Comparison of ENCODE assay signal across 13 cellular contexts in genomic region chr7:55053651-55054226, GRCh38. TPM values are rescaled to one million over a fixed set of nuclear protein-coding genes. Genes with fewer than 3 reads are reported as not detected.
DNase-seq lines count a peak whose midpoint lies in the region; TF ChIP-seq lines count a peak whose summit lies in the region.
"Had no signal": no experiment of that assay in that cellular context is flagged by ENCODE, and none has a peak within 500 bp of the region (broad histone marks: within the 10 kb centered on the region; RNA-seq: fewer than 3 reads in every experiment).

No MANE protein-coding gene starts in this region.

- H3K4me3 ChIP-seq in Caco-2 (ENCODE audit: low read depth, low read length) (no peak overlapping the region), ascending aorta (no peak overlapping the region), hepatocyte (no peak overlapping the region), skeletal muscle satellite cell (ENCODE audit: low read length) (no peak overlapping the region)

- H4K20me1 ChIP-seq in hepatocyte (ENCODE audit: insufficient read depth, poor library complexity, severe bottlenecking) = no peaks in the 10 kb centered on the region

- CTCF ChIA-PET in Caco-2 (lab: Charles Lee) = interaction anchor here (1.1 kb wide), 1 partner anchor 202 kb away, joined by 3 read pairs; no protein-coding TSS in a partner anchor

- H3K36me3 ChIP-seq in Caco-2 (ENCODE audit: control insufficient read depth, insufficient read depth, low read length) = no peaks in the 10 kb centered on the region; the same call in 1 of the 2 replicates
- no peaks in the 10 kb centered on the region for H3K36me3 ChIP-seq in ascending aorta
- H3K36me3 ChIP-seq in hepatocyte (replicated peaks; ENCODE audit: insufficient read depth, low read depth) = no peaks in the 10 kb centered on the region
- peaks cover 16% of the 10 kb centered on the region for H3K36me3 ChIP-seq in skeletal muscle satellite cell (ENCODE audit: insufficient read depth, low read length)

- no peaks in the 10 kb centered on the region for H3K9me2 ChIP-seq in hepatocyte (replicated peaks; ENCODE audit: insufficient read depth)

- peak overlapping the region; percentile 75 for H3K9ac ChIP-seq in skeletal muscle satellite cell (ENCODE audit: low read depth, low read length)

- peaks cover 20% of the 10 kb centered on the region for H3K4me1 Mint-ChIP-seq in Caco-2 (ENCODE audit: low read depth, unreplicated experiment)
- peaks cover 50% of the 10 kb centered on the region for H3K4me1 Mint-ChIP-seq in chondrocyte (ENCODE audit: low read depth)

- TF ChIP-seq CTCF in Caco-2 (IDR thresholded peaks at IDR 0.05; ENCODE audit: insufficient read depth in 1 of 2, low read depth in 1 of 2, low read length in 1 of 2, severe bottlenecking in 1 of 2, unreplicated experiment in 1 of 2) = no peak
- TF ChIP-seq CTCF in ascending aorta (IDR thresholded peaks at IDR 0.05) = no peak
- TF ChIP-seq CTCF in hepatocyte (IDR thresholded peaks at IDR 0.05; ENCODE audit: poor library complexity) = no peak
- no peak for TF ChIP-seq CTCF in chondrocyte (IDR thresholded peaks at IDR 0.05)

- H3K36me3 Mint-ChIP-seq in Caco-2 (ENCODE audit: insufficient read depth, unreplicated experiment) (peaks cover 20% of the 10 kb centered on the region), chondrocyte (ENCODE audit: low read depth) (no peaks in the 10 kb centered on the region)

- POLR2A ChIA-PET in Caco-2 (lab: Charles Lee) = no interaction called here

- H3K27me3 ChIP-seq in Caco-2 (replicated peaks; ENCODE audit: control insufficient read depth, insufficient read depth, low read length) (no peaks in the 10 kb centered on the region), ascending aorta (no peaks in the 10 kb centered on the region), hepatocyte (no peaks in the 10 kb centered on the region), skeletal muscle satellite cell (ENCODE audit: control insufficient read depth, insufficient read depth, low read length) (no peaks in the 10 kb centered on the region)

- H3K27me3 Mint-ChIP-seq in Caco-2 (ENCODE audit: insufficient read depth, unreplicated experiment) (no peaks in the 10 kb centered on the region), chondrocyte (ENCODE audit: low read depth) (no peaks in the 10 kb centered on the region)

- H3K79me2 ChIP-seq in hepatocyte = peaks cover 89% of the 10 kb centered on the region

- H3K9me3 ChIP-seq in Caco-2 = no peaks in the 10 kb centered on the region
- no peaks in the 10 kb centered on the region for H3K9me3 ChIP-seq in ascending aorta
- H3K9me3 ChIP-seq in hepatocyte (ENCODE audit: low read depth) = no peaks in the 10 kb centered on the region
- H3K9me3 ChIP-seq in skeletal muscle satellite cell (replicated peaks; ENCODE audit: low read length) = no peaks in the 10 kb centered on the region

- WGBS in hepatocyte (ENCODE audit: low lambda C conversion rate, missing lambda C conversion rate) = 79% methylated on average over 17 of the region's 17 CpGs

- intact Hi-C loops in Caco-2 (cut with micrococcal nuclease; ENCODE audit: unreplicated experiment) = no loop called here
- intact Hi-C loops in ascending aorta (cut with DNase I) = loop anchor here (10.0 kb wide), 1 partner anchor 311 kb away; the partner anchor contains the start of gene LANCL2

- H3K9me3 Mint-ChIP-seq in Caco-2 (ENCODE audit: unreplicated experiment) (no peaks in the 10 kb centered on the region), chondrocyte (ENCODE audit: low read depth) (no peaks in the 10 kb centered on the region)
- H3K9me3 Mint-ChIP-seq: activated naive CD4-positive, alpha-beta T cell treated with anti-CD3 and anti-CD28 coated beads for 36 hours had no signal

- H3K4me2 ChIP-seq in hepatocyte = no peak overlapping the region
- no peak overlapping the region for H3K4me2 ChIP-seq in skeletal muscle satellite cell (ENCODE audit: low read length)

- H3K27ac Mint-ChIP-seq in Caco-2 (ENCODE audit: unreplicated experiment) (peak overlapping the region; percentile 38), chondrocyte (ENCODE audit: unreplicated experiment) (no peak overlapping the region)
- H3K27ac Mint-ChIP-seq: activated naive CD4-positive, alpha-beta T cell treated with anti-CD3 and anti-CD28 coated beads for 36 hours had no signal

- DNase-seq in Caco-2 = no peak
- no peak for DNase-seq in ascending aorta (ENCODE audit: low spot score in 2 of 2)
- DNase-seq in hepatocyte (ENCODE audit: low spot score) = no peak
- DNase-seq in chondrocyte (ENCODE audit: low spot score) = no peak
- DNase-seq in SKM-1 treated with dmso at 0.1 percent for 144 hours (lab: John Stamatoyannopoulos, UW; ENCODE audit: unreplicated experiment) = no peak
- DNase-seq in NCI-H1417 treated with DMSO at 0.1 percent for 48 hours (lab: John Stamatoyannopoulos, UW) = no peak
- DNase-seq in GF-D8 (lab: John Stamatoyannopoulos, UW) = no peak
- DNase-seq: activated CD8-positive, alpha-beta memory T cell treated with anti-CD3 and anti-CD28 coated beads for 24 hours; activated naive CD4-positive, alpha-beta T cell treated with anti-CD3 and anti-CD28 coated beads for 36 hours; HCEC 1CT; NCI-H226; stimulated activated CD8-positive, alpha-beta memory T cell treated with anti-CD3 and anti-CD28 coated beads, Interleukin-4, amount 100 ng/mL, for 48 hours had no signal

- BruUV-seq in Caco-2 (replicated peaks; lab: Mats Ljungman, UMichigan) = no TSS peak

- H3K4me1 ChIP-seq in Caco-2 = peaks cover 5% of the 10 kb centered on the region; the same call in 1 of the 2 replicates
- H3K4me1 ChIP-seq in ascending aorta = peaks cover 3 to 41% of the 10 kb centered on the region in 2 donors
- peaks cover 4% of the 10 kb centered on the region for H3K4me1 ChIP-seq in hepatocyte (ENCODE audit: insufficient read depth)
- peaks cover 78% of the 10 kb centered on the region for H3K4me1 ChIP-seq in skeletal muscle satellite cell (ENCODE audit: control insufficient read depth, insufficient read depth, low read length)

- no peak overlapping the region for H2AFZ ChIP-seq in hepatocyte

- H3K27ac ChIP-seq in ascending aorta (peak overlapping the region; percentile 71 to 75), hepatocyte (peak overlapping the region; percentile 77)

- H3K4me3 Mint-ChIP-seq in Caco-2 (ENCODE audit: unreplicated experiment) = no peak overlapping the region
- no peak overlapping the region for H3K4me3 Mint-ChIP-seq in chondrocyte (ENCODE audit: unreplicated experiment)
- H3K4me3 Mint-ChIP-seq: activated naive CD4-positive, alpha-beta T cell treated with anti-CD3 and anti-CD28 coated beads for 36 hours had no signal

RNA-seq across cellular contexts. Expression of gene EGFR, which starts 34.9 kb away (rescaled TPM):
- total RNA-seq in Caco-2 (2022) = 55.1 and 60.1 TPM in 2 replicates
- total RNA-seq in ascending aorta = 33.8 TPM
- total RNA-seq in hepatocyte = 40.6 and 51.0 TPM in 2 replicates
- 21.6 and 28.3 TPM in 2 replicates for polyA plus RNA-seq in hepatocyte
- total RNA-seq in skeletal muscle satellite cell (2012; rRNA removed) = 89.1 and 114 TPM in 2 replicates
- 13.6 to 27.4 TPM (median 25.5 TPM) in 3 replicates for total RNA-seq in chondrocyte
- total RNA-seq: activated naive CD4-positive, alpha-beta T cell treated with anti-CD3 and anti-CD28 coated beads for 36 hours had no signal
